ENCODE assay signal across 1 cellular context in genomic region chr16:1612320-1613111, GRCh38.
TF ChIP-seq lines count a peak whose summit lies in the region.

CRAMP1 (plus strand) TSS chr16:1612360; CDS start chr16:1614640, 2,280 bp downstream.

TF ChIP-seq in HCT116, 20 proteins besides CTCF, POLR2A, EP300 and RAD21 (continued from another document):
- TF ChIP-seq MAX (IDR thresholded peaks at IDR 0.05) (no peak), JUND (IDR thresholded peaks at IDR 0.05) (no peak)
- TF ChIP-seq, protein P1, sequence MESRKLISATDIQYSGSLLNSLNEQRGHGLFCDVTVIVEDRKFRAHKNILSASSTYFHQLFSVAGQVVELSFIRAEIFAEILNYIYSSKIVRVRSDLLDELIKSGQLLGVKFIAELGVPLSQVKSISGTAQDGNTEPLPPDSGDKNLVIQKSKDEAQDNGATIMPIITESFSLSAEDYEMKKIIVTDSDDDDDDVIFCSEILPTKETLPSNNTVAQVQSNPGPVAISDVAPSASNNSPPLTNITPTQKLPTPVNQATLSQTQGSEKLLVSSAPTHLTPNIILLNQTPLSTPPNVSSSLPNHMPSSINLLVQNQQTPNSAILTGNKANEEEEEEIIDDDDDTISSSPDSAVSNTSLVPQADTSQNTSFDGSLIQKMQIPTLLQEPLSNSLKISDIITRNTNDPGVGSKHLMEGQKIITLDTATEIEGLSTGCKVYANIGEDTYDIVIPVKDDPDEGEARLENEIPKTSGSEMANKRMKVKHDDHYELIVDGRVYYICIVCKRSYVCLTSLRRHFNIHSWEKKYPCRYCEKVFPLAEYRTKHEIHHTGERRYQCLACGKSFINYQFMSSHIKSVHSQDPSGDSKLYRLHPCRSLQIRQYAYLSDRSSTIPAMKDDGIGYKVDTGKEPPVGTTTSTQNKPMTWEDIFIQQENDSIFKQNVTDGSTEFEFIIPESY (IDR thresholded peaks at IDR 0.05; ENCODE audit: extremely low read depth, insufficient replicate concordance, low read length), result no peak
